In genomic region chr5:124678478-124678877, GRCh38 we compare ENCODE assay signal across 14 cellular contexts.
A peak's percentile ranks its signal among the peaks of the same experiment; 100 is the strongest.
DNase-seq lines count a peak whose midpoint lies in the region; ATAC-seq and TF ChIP-seq lines count a peak whose summit lies in the region.
"Had no signal": no experiment of that assay in that cellular context is flagged by ENCODE, and none has a peak within 500 bp of the region (broad histone marks: within the 10 kb centered on the region; RNA-seq: fewer than 3 reads in every experiment).

No MANE protein-coding gene starts in this region.

- peak in 1 of 2 donors; percentile 29 for ATAC-seq in lower lobe of right lung
- no peak for ATAC-seq in GM21619 (IDR thresholded peaks at IDR 0.05; ENCODE audit: unreplicated experiment)
- ATAC-seq: T-helper 17 cell had no signal

- H3K4me3 ChIP-seq in lower lobe of right lung, result no peak overlapping the region
- no peak overlapping the region for H3K4me3 ChIP-seq in effector memory CD4-positive, alpha-beta T cell (ENCODE audit: insufficient read depth, low read depth, low read length, poor library complexity, severe bottlenecking)
- H3K4me3 ChIP-seq in CD8-positive, alpha-beta memory T cell (ENCODE audit: low read length), result no peak overlapping the region

- H3K27ac Mint-ChIP-seq in chondrocyte (ENCODE audit: unreplicated experiment), result peak overlapping the region; percentile 67
- H3K27ac Mint-ChIP-seq in CD8-positive, alpha-beta memory T cell, result no peak overlapping the region
- H3K27ac Mint-ChIP-seq: activated CD4-positive, alpha-beta T cell treated with anti-CD3 and anti-CD28 coated beads, Interleukin-2, amount 10 ng/mL, durations not matched to agents 24 days and 14 days; activated T-helper 1 cell treated with anti-CD3 and anti-CD28 coated beads, Interleukin-12 subunit alpha, Interleukin-12 subunit beta, Interleukin-2, Interleukin-4 antibody, amounts not matched to agents 30 ng/mL and 10 ng/mL and 1 ng/mL, durations not matched to agents 14 hours and 24 hours and 36 hours; CD4-positive, alpha-beta memory T cell; T-helper 17 cell had no signal

- POLR2A ChIA-PET in CD8-positive, alpha-beta memory T cell (lab: Charles Lee), result no interaction called here

- peak overlapping the region; percentile 25 for H3K27ac ChIP-seq in lower lobe of right lung
- peak overlapping the region; percentile 49 for H3K27ac ChIP-seq in temporal lobe (ENCODE audit: low read depth, low read length)
- no peak overlapping the region for H3K27ac ChIP-seq in effector memory CD4-positive, alpha-beta T cell (ENCODE audit: insufficient read depth, low read length, poor library complexity, severe bottlenecking)
- no peak overlapping the region for H3K27ac ChIP-seq in CD8-positive, alpha-beta memory T cell (ENCODE audit: low read depth, low read length)
- H3K27ac ChIP-seq: brain microvascular endothelial cell, epithelial cell of prostate had no signal

- CTCF ChIA-PET in CD8-positive, alpha-beta memory T cell (lab: Charles Lee), result no interaction called here

- DNase-seq in NCI-H446 treated with DMSO at 0.1 percent for 48 hours (lab: John Stamatoyannopoulos, UW) (peak; percentile 54), chondrocyte (ENCODE audit: low spot score) (no peak), lower lobe of right lung (no peak), NCI-H1048 (lab: John Stamatoyannopoulos, UW) (no peak)
- no peak for DNase-seq in effector memory CD4-positive, alpha-beta T cell
- DNase-seq in CD8-positive, alpha-beta memory T cell, result no peak
- DNase-seq: activated CD4-positive, alpha-beta T cell treated with anti-CD3 and anti-CD28 coated beads, Interleukin-2, amount 10 ng/mL, durations not matched to agents 24 days and 14 days; brain microvascular endothelial cell; CD4-positive, alpha-beta memory T cell; T-helper 17 cell had no signal

- no peaks in the 10 kb centered on the region for H3K9me3 ChIP-seq in lower lobe of right lung
- no peaks in the 10 kb centered on the region for H3K9me3 ChIP-seq in effector memory CD4-positive, alpha-beta T cell (ENCODE audit: control insufficient read depth, low read length)
- no peaks in the 10 kb centered on the region for H3K9me3 ChIP-seq in CD8-positive, alpha-beta memory T cell (ENCODE audit: low read length)

- TF ChIP-seq CTCF in chondrocyte (IDR thresholded peaks at IDR 0.05) (no peak), lower lobe of right lung (IDR thresholded peaks at IDR 0.05) (no peak)

- no peaks in the 10 kb centered on the region for H3K27me3 ChIP-seq in lower lobe of right lung (ENCODE audit: low read depth)
- H3K27me3 ChIP-seq in effector memory CD4-positive, alpha-beta T cell (replicated peaks; ENCODE audit: control insufficient read depth, insufficient read depth, low read length, poor library complexity, severe bottlenecking), result no peaks in the 10 kb centered on the region
- H3K27me3 ChIP-seq in CD8-positive, alpha-beta memory T cell (ENCODE audit: insufficient read depth, low read length, poor library complexity, severe bottlenecking), result no peaks in the 10 kb centered on the region
- H3K27me3 ChIP-seq: brain microvascular endothelial cell had no signal

- H3K9me3 Mint-ChIP-seq in chondrocyte (ENCODE audit: low read depth), result no peaks in the 10 kb centered on the region
- H3K9me3 Mint-ChIP-seq in CD8-positive, alpha-beta memory T cell, result peaks cover 0 to 17% (median 3%) of the 10 kb centered on the region in 5 donors
- H3K9me3 Mint-ChIP-seq: activated CD4-positive, alpha-beta T cell treated with anti-CD3 and anti-CD28 coated beads, Interleukin-2, amount 10 ng/mL, durations not matched to agents 24 days and 14 days; activated T-helper 1 cell treated with anti-CD3 and anti-CD28 coated beads, Interleukin-12 subunit alpha, Interleukin-12 subunit beta, Interleukin-2, Interleukin-4 antibody, amounts not matched to agents 30 ng/mL and 10 ng/mL and 1 ng/mL, durations not matched to agents 14 hours and 24 hours and 36 hours had no signal

- no peaks in the 10 kb centered on the region for H3K36me3 Mint-ChIP-seq in chondrocyte (ENCODE audit: low read depth)
- H3K36me3 Mint-ChIP-seq in CD8-positive, alpha-beta memory T cell, result no peaks in the 10 kb centered on the region
- H3K36me3 Mint-ChIP-seq: CD4-positive, alpha-beta memory T cell had no signal

- H3K36me3 ChIP-seq in lower lobe of right lung, result no peaks in the 10 kb centered on the region
- H3K36me3 ChIP-seq in effector memory CD4-positive, alpha-beta T cell (ENCODE audit: control insufficient read depth, insufficient read depth, low read length), result no peaks in the 10 kb centered on the region
- no peaks in the 10 kb centered on the region for H3K36me3 ChIP-seq in CD8-positive, alpha-beta memory T cell (ENCODE audit: insufficient read depth, low read length)
- H3K36me3 ChIP-seq: brain microvascular endothelial cell had no signal

- no peaks in the 10 kb centered on the region for H3K27me3 Mint-ChIP-seq in chondrocyte (ENCODE audit: low read depth)
- no peaks in the 10 kb centered on the region for H3K27me3 Mint-ChIP-seq in CD8-positive, alpha-beta memory T cell

- H3K4me1 ChIP-seq in lower lobe of right lung, result peaks cover 57% of the 10 kb centered on the region
- no peaks in the 10 kb centered on the region for H3K4me1 ChIP-seq in effector memory CD4-positive, alpha-beta T cell (ENCODE audit: control insufficient read depth, insufficient read depth, low read length, poor library complexity, severe bottlenecking)
- H3K4me1 ChIP-seq in CD8-positive, alpha-beta memory T cell (ENCODE audit: insufficient read depth, low read length), result no peaks in the 10 kb centered on the region

- intact Hi-C loops in lower lobe of right lung (cut with DNase I), result no loop called here

- H3K4me3 Mint-ChIP-seq in chondrocyte (ENCODE audit: unreplicated experiment), result no peak overlapping the region
- no peak overlapping the region for H3K4me3 Mint-ChIP-seq in CD8-positive, alpha-beta memory T cell
- H3K4me3 Mint-ChIP-seq: activated CD4-positive, alpha-beta T cell treated with anti-CD3 and anti-CD28 coated beads, Interleukin-2, amount 10 ng/mL, durations not matched to agents 24 days and 14 days; activated T-helper 1 cell treated with anti-CD3 and anti-CD28 coated beads, Interleukin-12 subunit alpha, Interleukin-12 subunit beta, Interleukin-2, Interleukin-4 antibody, amounts not matched to agents 30 ng/mL and 10 ng/mL and 1 ng/mL, durations not matched to agents 14 hours and 24 hours and 36 hours; CD4-positive, alpha-beta memory T cell; T-helper 17 cell had no signal

- H3K4me1 Mint-ChIP-seq in chondrocyte (ENCODE audit: low read depth), result peaks cover 70% of the 10 kb centered on the region
- H3K4me1 Mint-ChIP-seq in CD8-positive, alpha-beta memory T cell, result no peaks in the 10 kb centered on the region
- H3K4me1 Mint-ChIP-seq: activated CD4-positive, alpha-beta T cell treated with anti-CD3 and anti-CD28 coated beads, Interleukin-2, amount 10 ng/mL, durations not matched to agents 24 days and 14 days; CD4-positive, alpha-beta memory T cell; T-helper 17 cell had no signal

Comparison
In these comparisons a context has a peak if more than half of its experiments do, and no peak if none do; other contexts are left out.
1. H3K27ac ChIP-seq: peak in lower lobe of right lung (single experiment) and temporal lobe (single experiment); none in effector memory CD4-positive, alpha-beta T cell (single experiment) and CD8-positive, alpha-beta memory T cell (single experiment).